1 cellular context compared by ENCODE assay signal in the genomic region with DNA sequence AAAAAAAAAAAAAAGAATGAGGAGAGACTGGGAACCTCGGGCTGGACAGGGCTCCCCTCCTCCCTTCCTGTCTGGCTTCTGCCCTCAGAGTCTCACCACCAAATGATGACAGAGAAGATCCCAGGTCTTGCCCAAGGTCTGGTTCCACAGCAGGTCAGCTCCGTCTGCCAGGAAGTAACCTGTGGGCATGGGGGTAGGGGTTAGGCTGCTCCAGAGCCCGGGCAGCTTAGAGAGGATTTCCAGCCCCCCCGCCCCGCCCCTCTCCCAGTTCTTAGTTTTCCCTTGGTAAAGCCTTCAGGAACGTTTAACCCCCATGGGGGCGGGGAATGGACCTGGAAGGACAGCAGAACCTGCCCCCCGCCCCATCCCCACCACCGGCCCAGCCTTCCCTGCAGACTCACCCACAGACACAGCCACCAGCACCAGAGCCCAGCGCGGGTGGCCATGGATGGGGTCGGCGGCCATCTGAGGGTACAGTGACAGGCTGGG.
TF ChIP-seq lines count a peak whose summit lies in the region.

No MANE protein-coding gene starts in this region.

TF ChIP-seq in SK-N-SH, 30 proteins besides CTCF, POLR2A, EP300 and RAD21:
- no peak for TF ChIP-seq ZBTB33 (IDR thresholded peaks at IDR 0.05; ENCODE audit: borderline replicate concordance, low read depth)
- TF ChIP-seq GATA2 (CRISPR knock-in tag; IDR thresholded peaks at IDR 0.05) = no peak
- TF ChIP-seq POLR2AphosphoS5 (IDR thresholded peaks at IDR 0.05; ENCODE audit: low read depth, low read length) = no peak
- TF ChIP-seq FOXJ3 (CRISPR knock-in tag; IDR thresholded peaks at IDR 0.05) = no peak
- TF ChIP-seq NRF1 (IDR thresholded peaks at IDR 0.05; ENCODE audit: low read depth, low read length) = no peak
- no peak for TF ChIP-seq JUND (IDR thresholded peaks at IDR 0.05)
